8 cellular contexts compared by ENCODE assay signal in the genomic region with DNA sequence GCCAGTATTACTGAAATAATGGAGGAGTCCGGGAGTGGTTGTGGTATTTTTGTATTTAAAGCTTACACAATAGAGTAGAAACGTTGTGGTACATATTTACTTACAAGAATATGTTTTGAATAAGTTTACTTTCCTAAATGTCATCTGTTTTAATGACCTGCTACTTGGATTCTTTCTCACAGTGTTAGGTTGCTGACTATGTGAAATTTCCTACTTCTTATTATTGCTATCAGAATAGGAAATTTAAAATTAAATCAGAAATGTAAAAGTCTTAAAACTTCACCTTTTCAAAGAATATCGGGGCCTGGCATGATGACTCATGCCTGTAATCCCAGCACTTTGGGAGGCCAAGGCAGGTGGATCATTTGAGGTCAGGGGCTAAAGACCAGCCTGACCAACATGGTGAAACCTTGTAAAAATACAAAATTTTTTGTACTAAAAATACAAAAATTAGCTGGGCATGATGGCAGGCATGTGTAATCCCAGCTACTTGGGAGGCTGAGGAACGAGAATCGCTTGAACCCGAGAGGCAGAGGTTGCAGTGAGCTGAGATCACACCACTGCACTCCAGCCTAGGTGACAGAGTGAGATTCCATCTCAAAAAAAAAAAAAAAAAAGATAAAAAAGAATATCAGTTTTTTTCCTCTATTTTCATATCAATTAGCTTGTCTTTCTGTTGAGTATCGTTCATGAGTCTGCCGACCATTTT.
DNase-seq lines count a peak whose midpoint lies in the region; ATAC-seq, FAIRE-seq and TF ChIP-seq lines count a peak whose summit lies in the region.
"Had no signal": no experiment of that assay in that cellular context is flagged by ENCODE, and none has a peak within 500 bp of the region (broad histone marks: within the 10 kb centered on the region; RNA-seq: fewer than 3 reads in every experiment).

No MANE protein-coding gene starts in this region.

- no peak for FAIRE-seq in urothelium cell line (lab: Jason Lieb, UNC)

- BruUV-seq in HCT116 (replicated peaks; lab: Mats Ljungman, UMichigan), result no TSS peak

- no peak overlapping the region for H2AFZ ChIP-seq in HCT116 (ENCODE audit: low read depth, low read length, poor library complexity, severe bottlenecking)

- no peak for TF ChIP-seq POLR2A in HCT116 (IDR thresholded peaks at IDR 0.05; ENCODE audit: borderline replicate concordance, extremely low read depth, insufficient read depth, insufficient read length)

- TF ChIP-seq CTCF in HCT116 (IDR thresholded peaks at IDR 0.05 in 2 of 3, conservative IDR thresholded peaks at IDR 0.05 in 1 of 3; ENCODE audit: borderline replicate concordance in 1 of 3, insufficient read depth in 1 of 3, low read depth in 2 of 3, low read length in 2 of 3), result no peak
- no peak for TF ChIP-seq CTCF in RWPE1 (conservative IDR thresholded peaks at IDR 0.05; ENCODE audit: low read depth)
- no peak for TF ChIP-seq CTCF in GM20000 (IDR thresholded peaks at IDR 0.05; ENCODE audit: extremely low read depth, missing control alignments)

- H3K4me1 ChIP-seq in HCT116 (ENCODE audit: control insufficient read depth in 1 of 2, insufficient read depth in 2 of 2, low read length in 2 of 2), result peaks cover 92 to 96% of the 10 kb centered on the region in 2 experiments
- H3K4me1 ChIP-seq in skeletal muscle satellite cell (ENCODE audit: control insufficient read depth, insufficient read depth, low read length), result peaks cover 50% of the 10 kb centered on the region

- H3K9me3 ChIP-seq in HCT116 (ENCODE audit: control insufficient read depth in 1 of 2, insufficient read depth in 1 of 2, low read depth in 1 of 2, low read length in 2 of 2) (no peaks in the 10 kb centered on the region), skeletal muscle satellite cell (replicated peaks; ENCODE audit: low read length) (no peaks in the 10 kb centered on the region)

- TF ChIP-seq RAD21 in HCT116 (IDR thresholded peaks at IDR 0.05; ENCODE audit: low read depth), result peak; percentile 15; the same call in 1 of the 2 replicates

- no peak for ATAC-seq in HCT116

- H3K27ac ChIP-seq in HCT116 (ENCODE audit: low read depth, low read length), result peak overlapping the region; percentile 96
- peak overlapping the region; percentile 82 for H3K27ac ChIP-seq in RWPE1
- H3K27ac ChIP-seq in epithelial cell of prostate, result peak overlapping the region; percentile 99

- H4K20me1 ChIP-seq in HCT116 (ENCODE audit: insufficient read depth), result no peaks in the 10 kb centered on the region

- RAD21 ChIA-PET in HCT116 (lab: Charles Lee; ENCODE audit: low non-redundant PET in 1 of 2, low total read pairs in 2 of 2, uncharacterized antibody in 2 of 2, unreplicated experiment in 2 of 2), result interaction anchor here in 1 of 2 experiments (0.6 to 1.0 kb wide), 2 partner anchors 31 to 47 kb away, joined by 3 to 8 read pairs; no protein-coding TSS in a partner anchor

- CTCF ChIA-PET in HCT116 (lab: Charles Lee), result interaction anchor here (2.9 to 3.9 kb wide), 2 partner anchors 32 kb away, joined by 11 to 22 read pairs; no protein-coding TSS in a partner anchor
- CTCF ChIA-PET in RWPE1 (lab: Yijun Ruan, JAX), result no interaction called here

- H3K4me2 ChIP-seq in HCT116 (ENCODE audit: low read length) (peak overlapping the region; percentile 60), skeletal muscle satellite cell (ENCODE audit: low read length) (peak overlapping the region; percentile 33)

- H3K79me2 ChIP-seq in HCT116 (ENCODE audit: insufficient read depth, low read length), result peaks cover 47% of the 10 kb centered on the region

- H3K27me3 ChIP-seq in HCT116 (ENCODE audit: insufficient read depth, low read length) (no peaks in the 10 kb centered on the region), skeletal muscle satellite cell (ENCODE audit: control insufficient read depth, insufficient read depth, low read length) (no peaks in the 10 kb centered on the region)

- no peaks in the 10 kb centered on the region for H3K9me2 ChIP-seq in HCT116 (ENCODE audit: insufficient read depth)

- POLR2A ChIA-PET in HCT116 (lab: Charles Lee) (interaction anchor here (0.7 to 12.5 kb wide), 11 partner anchors 8 to 56 kb away, joined by 3 to 411 read pairs (median 6); no protein-coding TSS in a partner anchor), RWPE1 (lab: Yijun Ruan, JAX; ENCODE audit: low non-redundant PET) (interaction anchor here (0.6 kb wide), 1 partner anchor 11 kb away, joined by 10 read pairs; no protein-coding TSS in a partner anchor)

- no peaks in the 10 kb centered on the region for H3K36me3 ChIP-seq in HCT116 (ENCODE audit: control insufficient read depth in 1 of 2, insufficient read depth in 2 of 2, low read length in 2 of 2)
- no peaks in the 10 kb centered on the region for H3K36me3 ChIP-seq in skeletal muscle satellite cell (ENCODE audit: insufficient read depth, low read length)

- no peak overlapping the region for H3K4me3 ChIP-seq in HCT116 (replicated peaks in 1 of 2; ENCODE audit: low read depth in 1 of 2, low read length in 2 of 2)
- no peak overlapping the region for H3K4me3 ChIP-seq in skeletal muscle satellite cell (ENCODE audit: low read length)

- DNase-seq in HCT116 (ENCODE audit: low read depth, low spot score) (no peak), RWPE1 (ENCODE audit: low spot score) (no peak), epithelial cell of prostate (ENCODE audit: low read depth, low spot score) (no peak), germinal center (ENCODE audit: low spot score) (no peak), GM20000 (ENCODE audit: low spot score) (no peak), urothelium cell line (ENCODE audit: low spot score) (no peak)
- DNase-seq: NCI-H2081 had no signal

- intact Hi-C loops in HCT116 (cut with micrococcal nuclease), result no loop called here

- peak overlapping the region; percentile 69 for H3K9ac ChIP-seq in HCT116 (ENCODE audit: low read length)
- peak overlapping the region; percentile 59 for H3K9ac ChIP-seq in skeletal muscle satellite cell (ENCODE audit: low read depth, low read length)

TF ChIP-seq in HCT116, 20 proteins besides CTCF, POLR2A, EP300 and RAD21 (continues in another document):
- peak; percentile 66 for TF ChIP-seq JUND (IDR thresholded peaks at IDR 0.05)
- TF ChIP-seq, protein P1, sequence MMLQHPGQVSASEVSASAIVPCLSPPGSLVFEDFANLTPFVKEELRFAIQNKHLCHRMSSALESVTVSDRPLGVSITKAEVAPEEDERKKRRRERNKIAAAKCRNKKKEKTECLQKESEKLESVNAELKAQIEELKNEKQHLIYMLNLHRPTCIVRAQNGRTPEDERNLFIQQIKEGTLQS (IDR thresholded peaks at IDR 0.05), result no peak
- TF ChIP-seq FOSL1 (IDR thresholded peaks at IDR 0.05; ENCODE audit: low read depth), result peak; percentile 83
- no peak; the same call in 1 of the 2 replicates for TF ChIP-seq EGR1 (IDR thresholded peaks at IDR 0.05; ENCODE audit: low read depth)
- peak; percentile 8 for TF ChIP-seq TCF7L2 (IDR thresholded peaks at IDR 0.05; ENCODE audit: borderline replicate concordance, extremely low read depth, insufficient read depth, insufficient read length)
- no peak for TF ChIP-seq ZFX (IDR thresholded peaks at IDR 0.05)
- no peak for TF ChIP-seq ELF1 (IDR thresholded peaks at IDR 0.05; ENCODE audit: borderline replicate concordance, low read depth)
- no peak for TF ChIP-seq SIN3A (IDR thresholded peaks at IDR 0.05; ENCODE audit: low read depth)
- no peak for TF ChIP-seq EZH2phosphoT487 (IDR thresholded peaks at IDR 0.05; ENCODE audit: borderline replicate concordance)
- TF ChIP-seq POLR2AphosphoS5 (IDR thresholded peaks at IDR 0.05; ENCODE audit: low read depth, low read length), result no peak; the same call in 1 of the 2 replicates
- TF ChIP-seq SRF (IDR thresholded peaks at IDR 0.05; ENCODE audit: low read depth), result no peak
- no peak for TF ChIP-seq ZNF274 (IDR thresholded peaks at IDR 0.05; ENCODE audit: low read depth, low read length)
- TF ChIP-seq YY1 (IDR thresholded peaks at IDR 0.05; ENCODE audit: extremely low read depth, insufficient replicate concordance, low read depth, low read length), result no peak
- TF ChIP-seq MAX (IDR thresholded peaks at IDR 0.05), result peak; percentile 61; the same call in 1 of the 2 replicates
- TF ChIP-seq, protein P2, sequence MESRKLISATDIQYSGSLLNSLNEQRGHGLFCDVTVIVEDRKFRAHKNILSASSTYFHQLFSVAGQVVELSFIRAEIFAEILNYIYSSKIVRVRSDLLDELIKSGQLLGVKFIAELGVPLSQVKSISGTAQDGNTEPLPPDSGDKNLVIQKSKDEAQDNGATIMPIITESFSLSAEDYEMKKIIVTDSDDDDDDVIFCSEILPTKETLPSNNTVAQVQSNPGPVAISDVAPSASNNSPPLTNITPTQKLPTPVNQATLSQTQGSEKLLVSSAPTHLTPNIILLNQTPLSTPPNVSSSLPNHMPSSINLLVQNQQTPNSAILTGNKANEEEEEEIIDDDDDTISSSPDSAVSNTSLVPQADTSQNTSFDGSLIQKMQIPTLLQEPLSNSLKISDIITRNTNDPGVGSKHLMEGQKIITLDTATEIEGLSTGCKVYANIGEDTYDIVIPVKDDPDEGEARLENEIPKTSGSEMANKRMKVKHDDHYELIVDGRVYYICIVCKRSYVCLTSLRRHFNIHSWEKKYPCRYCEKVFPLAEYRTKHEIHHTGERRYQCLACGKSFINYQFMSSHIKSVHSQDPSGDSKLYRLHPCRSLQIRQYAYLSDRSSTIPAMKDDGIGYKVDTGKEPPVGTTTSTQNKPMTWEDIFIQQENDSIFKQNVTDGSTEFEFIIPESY (IDR thresholded peaks at IDR 0.05; ENCODE audit: extremely low read depth, insufficient replicate concordance, low read length), result no peak
- peak; percentile 67 for TF ChIP-seq SP1 (IDR thresholded peaks at IDR 0.05; ENCODE audit: low read depth)
- TF ChIP-seq CBX3 (IDR thresholded peaks at IDR 0.05; ENCODE audit: low read depth), result no peak; the same call in 1 of the 2 replicates
- no peak for TF ChIP-seq EZH2 (IDR thresholded peaks at IDR 0.05)
- peak; percentile 39 for TF ChIP-seq CEBPB (IDR thresholded peaks at IDR 0.05; ENCODE audit: low read depth)
